In the genomic region with DNA sequence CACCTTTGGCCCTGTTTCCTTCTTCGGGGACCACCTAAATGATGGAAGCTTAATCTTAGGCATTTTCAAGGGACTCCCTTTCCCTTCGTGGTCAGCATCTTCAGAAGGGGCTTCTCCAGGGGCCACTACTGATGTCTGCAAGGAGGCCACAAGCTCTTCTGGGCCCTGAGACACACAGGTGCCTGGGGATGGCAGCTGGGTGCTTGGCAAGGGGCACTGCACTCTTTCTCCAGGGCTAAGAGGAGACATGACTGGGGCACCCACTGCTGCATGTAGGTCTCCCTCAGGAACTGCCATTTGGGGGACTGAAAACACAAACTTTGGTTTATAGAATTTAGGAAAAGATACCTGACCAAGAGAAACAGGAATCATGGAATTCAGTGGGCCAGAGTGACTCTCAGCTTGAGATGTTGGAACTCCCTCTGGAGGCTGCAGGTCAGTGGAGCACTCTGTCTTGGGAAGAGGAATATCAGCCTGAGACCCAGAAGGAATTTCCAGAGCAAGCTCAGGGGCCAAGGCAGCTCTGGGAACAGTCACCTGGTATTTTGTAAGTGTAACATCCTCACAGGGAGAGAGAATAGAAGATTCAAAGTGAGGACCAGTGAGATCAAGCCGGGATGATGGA, we compare ENCODE assay signal across 1 cellular context.
TF ChIP-seq lines count a peak whose summit lies in the region.

No MANE protein-coding gene starts in this region.

TF ChIP-seq in HepG2, 621 proteins besides CTCF, POLR2A, EP300 and RAD21:
- TF ChIP-seq GMEB1 (CRISPR knock-in tag; IDR thresholded peaks at IDR 0.05; ENCODE audit: borderline replicate concordance) (no peak), NFYB (CRISPR knock-in tag; IDR thresholded peaks at IDR 0.05) (no peak), SAP130 (CRISPR knock-in tag; IDR thresholded peaks at IDR 0.05; ENCODE audit: low read depth) (no peak), SUZ12 (IDR thresholded peaks at IDR 0.05; ENCODE audit: low read depth, low read length) (no peak), ZBTB21 (CRISPR knock-in tag; IDR thresholded peaks at IDR 0.05) (no peak), ZNF160 (CRISPR knock-in tag; IDR thresholded peaks at IDR 0.05) (no peak), ZNF530 (CRISPR knock-in tag; IDR thresholded peaks at IDR 0.05; ENCODE audit: low read depth) (no peak), ZNF121 (CRISPR knock-in tag; IDR thresholded peaks at IDR 0.05) (no peak), SATB2 (CRISPR knock-in tag; IDR thresholded peaks at IDR 0.05) (no peak), FOXK1 (CRISPR knock-in tag; IDR thresholded peaks at IDR 0.05; ENCODE audit: borderline replicate concordance, low read depth) (no peak), ZBTB2 (CRISPR knock-in tag; IDR thresholded peaks at IDR 0.05; ENCODE audit: low read depth) (no peak), ZNF773 (CRISPR knock-in tag; IDR thresholded peaks at IDR 0.05; ENCODE audit: borderline replicate concordance) (no peak), ZNF441 (CRISPR knock-in tag; IDR thresholded peaks at IDR 0.05; ENCODE audit: borderline replicate concordance) (no peak)
- TF ChIP-seq, protein P1, sequence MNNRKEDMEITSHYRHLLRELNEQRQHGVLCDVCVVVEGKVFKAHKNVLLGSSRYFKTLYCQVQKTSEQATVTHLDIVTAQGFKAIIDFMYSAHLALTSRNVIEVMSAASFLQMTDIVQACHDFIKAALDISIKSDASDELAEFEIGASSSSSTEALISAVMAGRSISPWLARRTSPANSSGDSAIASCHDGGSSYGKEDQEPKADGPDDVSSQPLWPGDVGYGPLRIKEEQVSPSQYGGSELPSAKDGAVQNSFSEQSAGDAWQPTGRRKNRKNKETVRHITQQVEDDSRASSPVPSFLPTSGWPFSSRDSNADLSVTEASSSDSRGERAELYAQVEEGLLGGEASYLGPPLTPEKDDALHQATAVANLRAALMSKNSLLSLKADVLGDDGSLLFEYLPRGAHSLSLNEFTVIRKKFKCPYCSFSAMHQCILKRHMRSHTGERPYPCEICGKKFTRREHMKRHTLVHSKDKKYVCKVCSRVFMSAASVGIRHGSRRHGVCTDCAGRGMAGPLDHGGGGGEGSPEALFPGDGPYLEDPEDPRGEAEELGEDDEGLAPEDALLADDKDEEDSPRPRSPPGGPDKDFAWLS (CRISPR knock-in tag; IDR thresholded peaks at IDR 0.05; ENCODE audit: borderline replicate concordance), result no peak
